Comparison of ENCODE assay signal across 9 cellular contexts in the genomic region with DNA sequence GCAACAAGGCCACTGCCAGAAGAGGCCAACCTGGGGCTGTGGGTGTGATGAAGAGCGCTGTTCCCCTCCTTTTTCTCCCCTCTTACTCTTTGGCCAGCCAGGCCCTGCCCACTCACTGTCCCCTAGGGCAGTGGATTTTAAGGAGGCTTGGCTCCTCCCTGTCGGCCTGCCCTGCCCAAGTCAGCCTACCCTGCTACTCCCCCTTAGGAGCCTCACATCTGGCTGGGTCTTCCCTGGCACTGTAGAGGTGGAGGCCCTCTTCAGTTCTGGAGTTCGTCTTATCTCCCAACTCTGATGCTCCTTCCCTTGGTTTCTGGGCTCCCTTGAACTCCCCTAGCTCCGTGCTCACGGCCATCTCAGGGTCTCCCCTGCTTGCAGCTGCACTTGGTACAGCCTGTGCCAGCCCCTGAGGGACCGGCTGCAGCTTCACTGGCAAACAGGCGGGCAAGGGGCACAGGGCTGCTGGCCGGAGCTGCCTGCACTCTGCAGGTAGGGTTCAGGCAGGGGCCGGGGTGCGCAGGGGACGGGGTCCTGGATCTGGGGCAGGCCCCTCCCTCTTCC. TPM values are rescaled to one million over a fixed set of nuclear protein-coding genes. Genes with fewer than 3 reads are reported as not detected.
A peak's percentile ranks its signal among the peaks of the same experiment; 100 is the strongest.
DNase-seq lines count a peak whose midpoint lies in the region; ATAC-seq, FAIRE-seq and TF ChIP-seq lines count a peak whose summit lies in the region.
"Had no signal": no experiment of that assay in that cellular context is flagged by ENCODE, and none has a peak within 500 bp of the region (broad histone marks: within the 10 kb centered on the region; RNA-seq: fewer than 3 reads in every experiment).

No MANE protein-coding gene starts in this region.

- no peak for TF ChIP-seq EP300 in SK-N-SH (IDR thresholded peaks at IDR 0.05; ENCODE audit: borderline replicate concordance in 1 of 2, low read depth in 1 of 2, low read length in 1 of 2)
- TF ChIP-seq EP300 in esophagus muscularis mucosa (IDR thresholded peaks at IDR 0.05), result no peak

- H3K27ac ChIP-seq in SK-N-SH (ENCODE audit: low read depth in 2 of 2, low read length in 1 of 2), result peak overlapping the region in 1 of 2 experiments; percentile 71; a peak in 2 of 4 replicates
- H3K27ac ChIP-seq in esophagus muscularis mucosa (replicated peaks in 1 of 4), result peak overlapping the region in 3 of 4 donors; percentile 11 to 55 (median 53)
- H3K27ac ChIP-seq in testis, result no peak overlapping the region

- ATAC-seq in SK-N-SH treated with all-trans-retinoic acid at 6 μM for 48 hours (no peak), GM19452 (IDR thresholded peaks at IDR 0.05; ENCODE audit: unreplicated experiment) (no peak)
- ATAC-seq: sciatic nerve had no signal

- H3K27me3 ChIP-seq in SK-N-SH (ENCODE audit: insufficient read depth), result no peaks in the 10 kb centered on the region
- no peaks in the 10 kb centered on the region for H3K27me3 ChIP-seq in esophagus muscularis mucosa
- H3K27me3 ChIP-seq in skeletal muscle satellite cell (ENCODE audit: control insufficient read depth, insufficient read depth, low read length), result no peaks in the 10 kb centered on the region
- H3K27me3 ChIP-seq in testis, result no peaks in the 10 kb centered on the region

- H3K4me1 ChIP-seq in SK-N-SH (ENCODE audit: control insufficient read depth in 1 of 2, insufficient read depth in 2 of 2, low read depth in 1 of 2, low read length in 1 of 2) (peaks cover 12 to 46% of the 10 kb centered on the region in 2 experiments; a peak in 3 of 4 replicates), esophagus muscularis mucosa (peaks cover 34 to 68% (median 66%) of the 10 kb centered on the region in 4 donors), skeletal muscle satellite cell (ENCODE audit: control insufficient read depth, insufficient read depth, low read length) (peaks cover 45% of the 10 kb centered on the region), testis (peaks cover 38% of the 10 kb centered on the region)

- CTCF ChIA-PET in SK-N-SH (lab: Yijun Ruan, JAX), result interaction anchor here (1.1 to 11.9 kb wide), 5 partner anchors 17 to 150 kb away, joined by 3 to 114 read pairs (median 7); no protein-coding TSS in a partner anchor

- no peaks in the 10 kb centered on the region for H3K9me3 ChIP-seq in SK-N-SH
- no peaks in the 10 kb centered on the region for H3K9me3 ChIP-seq in esophagus muscularis mucosa
- H3K9me3 ChIP-seq in skeletal muscle satellite cell (replicated peaks; ENCODE audit: low read length), result no peaks in the 10 kb centered on the region
- no peaks in the 10 kb centered on the region for H3K9me3 ChIP-seq in testis

- H3K4me2 ChIP-seq in SK-N-SH (peak overlapping the region; percentile 97; the same call in 1 of the 2 replicates), skeletal muscle satellite cell (ENCODE audit: low read length) (peak overlapping the region; percentile 24)

- peaks cover 54% of the 10 kb centered on the region for H4K20me1 ChIP-seq in SK-N-SH (ENCODE audit: insufficient read depth)

- H3K9me2 ChIP-seq in SK-N-SH, result no peaks in the 10 kb centered on the region

- H3K36me3 ChIP-seq in SK-N-SH (replicated peaks in 1 of 2; ENCODE audit: control insufficient read depth in 1 of 2, insufficient read depth in 2 of 2, low read length in 1 of 2), result peaks cover 0 to 23% of the 10 kb centered on the region in 2 experiments
- H3K36me3 ChIP-seq in esophagus muscularis mucosa, result peaks cover 20 to 29% (median 27%) of the 10 kb centered on the region in 4 donors
- H3K36me3 ChIP-seq in skeletal muscle satellite cell (ENCODE audit: insufficient read depth, low read length), result peaks cover 35% of the 10 kb centered on the region
- H3K36me3 ChIP-seq in testis (ENCODE audit: low read depth, missing control alignments), result no peaks in the 10 kb centered on the region

- FAIRE-seq in GM12891 (lab: Jason Lieb, UNC), result no peak

- TF ChIP-seq RAD21 in SK-N-SH (IDR thresholded peaks at IDR 0.05; ENCODE audit: low read length), result no peak

- 78% methylated on average over 8 of the region's 11 CpGs for WGBS in SK-N-SH (ENCODE audit: low lambda C conversion rate)
- 62% methylated on average over 5 of the region's 11 CpGs for WGBS in esophagus muscularis mucosa
- WGBS in testis, 2 donors, result 61 to 80% methylated on average over 5 to 11 of the region's 11 CpGs

- TF ChIP-seq CTCF in SK-N-SH (IDR thresholded peaks at IDR 0.05), result no peak
- TF ChIP-seq CTCF in NB4 (IDR thresholded peaks at IDR 0.05; ENCODE audit: low read depth, low read length), result no peak
- TF ChIP-seq CTCF in esophagus muscularis mucosa (IDR thresholded peaks at IDR 0.05), result no peak
- no peak for TF ChIP-seq CTCF in testis (IDR thresholded peaks at IDR 0.05)

- DNase-seq in SK-N-SH, result peak; percentile 73
- peak; percentile 43 for DNase-seq in NB4 (ENCODE audit: low read depth)
- peak; percentile 64 for DNase-seq in esophagus muscularis mucosa (ENCODE audit: extremely low spot score)
- no peak for DNase-seq in GM12891 (ENCODE audit: insufficient read length, low spot score)
- no peak for DNase-seq in testis

- H3K9ac ChIP-seq in SK-N-SH (no peak overlapping the region), skeletal muscle satellite cell (ENCODE audit: low read depth, low read length) (peak overlapping the region; percentile 0)

- no peaks in the 10 kb centered on the region for H3F3A ChIP-seq in SK-N-SH (replicated peaks; ENCODE audit: insufficient read depth)

- POLR2A ChIA-PET in SK-N-SH (lab: Yijun Ruan, JAX), result interaction anchor here (1.3 to 2.9 kb wide), 2 partner anchors 14 to 76 kb away, joined by 7 to 16 read pairs; a partner anchor contains a TSS

- intact Hi-C loops in esophagus muscularis mucosa (cut with DNase I) (no loop called here), testis (cut with DNase I; ENCODE audit: low total_unique reads) (no loop called here)

- no peak overlapping the region for H2AFZ ChIP-seq in SK-N-SH (ENCODE audit: low read depth)

- peaks cover 57% of the 10 kb centered on the region for H3K79me2 ChIP-seq in SK-N-SH (ENCODE audit: insufficient read depth)

- H3K4me3 ChIP-seq in SK-N-SH (ENCODE audit: low read depth in 2 of 2, low read length in 1 of 2) (no peak overlapping the region; a peak in 1 of 4 replicates), NB4 (ENCODE audit: low read depth, low read length) (peak overlapping the region; percentile 60), esophagus muscularis mucosa (peak overlapping the region in 2 of 4 donors; percentile 18 to 20), skeletal muscle satellite cell (ENCODE audit: low read length) (peak overlapping the region; percentile 21), testis (no peak overlapping the region)

- TF ChIP-seq POLR2A in NB4 (IDR thresholded peaks at IDR 0.05; ENCODE audit: extremely low read depth, insufficient read length) (no peak), esophagus muscularis mucosa (IDR thresholded peaks at IDR 0.05; ENCODE audit: low read depth) (no peak), GM12891 (IDR thresholded peaks at IDR 0.05; ENCODE audit: low read depth, low read length) (no peak), testis (IDR thresholded peaks at IDR 0.05) (no peak)

TF ChIP-seq in SK-N-SH, 30 proteins besides CTCF, POLR2A, EP300 and RAD21 (continues in another document):
- TF ChIP-seq, protein P1, sequence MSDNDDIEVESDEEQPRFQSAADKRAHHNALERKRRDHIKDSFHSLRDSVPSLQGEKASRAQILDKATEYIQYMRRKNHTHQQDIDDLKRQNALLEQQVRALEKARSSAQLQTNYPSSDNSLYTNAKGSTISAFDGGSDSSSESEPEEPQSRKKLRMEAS (IDR thresholded peaks at IDR 0.05; ENCODE audit: low read depth), result no peak

TF ChIP-seq in SK-N-SH treated with all-trans-retinoic acid at 6 μM for 48 hours, 23 proteins besides CTCF, POLR2A, EP300 and RAD21 (continues in another document):
- TF ChIP-seq ZFP3 (CRISPR knock-in tag; IDR thresholded peaks at IDR 0.05), result no peak
- no peak for TF ChIP-seq PPARA (CRISPR knock-in tag; IDR thresholded peaks at IDR 0.05; ENCODE audit: borderline replicate concordance)
- TF ChIP-seq ZNF70 (CRISPR knock-in tag; IDR thresholded peaks at IDR 0.05), result no peak

TF ChIP-seq in GM12891, 5 proteins besides CTCF, POLR2A, EP300 and RAD21 (continues in another document):
- TF ChIP-seq PAX5 (IDR thresholded peaks at IDR 0.05; ENCODE audit: insufficient read depth, low read length, severe bottlenecking) (no peak), SPI1 (IDR thresholded peaks at IDR 0.05; ENCODE audit: low read depth, low read length) (no peak), TAF1 (IDR thresholded peaks at IDR 0.05; ENCODE audit: low read depth, low read length) (no peak)

RNA-seq across cellular contexts. Expression of a gene that starts 4.0 kb away (rescaled TPM):
- 59.1 and 63.7 TPM in 2 replicates for polyA plus RNA-seq in SK-N-SH (2012; rRNA removed)
- 14.5 and 22.9 TPM in 2 replicates for polyA plus RNA-seq in SK-N-SH (2012; cell fraction: cytosol; rRNA removed)
- 359 and 387 TPM in 2 replicates for polyA plus RNA-seq in SK-N-SH (2012; cell fraction: nucleus; rRNA removed)
- total RNA-seq in esophagus muscularis mucosa, result 10 to 100 TPM; 23.7 to 38.8 (median 33.2) TPM
- total RNA-seq in skeletal muscle satellite cell (2012; rRNA removed), result 55.3 and 63.6 TPM in 2 replicates
- polyA plus RNA-seq in GM12891 (2012; ENCODE audit: low read depth, missing spikeins), result 52.7 TPM
- total RNA-seq in testis, result 10 to 100 TPM; 54.4 to 54.5 TPM
- polyA plus RNA-seq in testis (ENCODE audit: insufficient read depth, low read depth, low replicate concordance), result 35.0 TPM

RNA-seq across cellular contexts. Expression of a gene that starts 4.3 kb away (rescaled TPM):
- polyA plus RNA-seq in SK-N-SH (2012; rRNA removed) (0.16 TPM in 2 replicates), testis (ENCODE audit: insufficient read depth, low read depth, low replicate concordance) (4.1 TPM)
- 0.14 and 0.18 TPM in 2 replicates for polyA plus RNA-seq in SK-N-SH (2012; cell fraction: cytosol; rRNA removed)
- polyA plus RNA-seq in SK-N-SH (2012; cell fraction: nucleus; rRNA removed), result 0.04 and 0.19 TPM in 2 replicates
- total RNA-seq in esophagus muscularis mucosa (under 1 TPM in 1 of 4 donors, not detected in 3; 0.33 TPM), testis (1 to 10 TPM; 2.8 to 3.0 TPM)
- total RNA-seq in skeletal muscle satellite cell (2012; rRNA removed), result 0.22 TPM in 1 of 2 replicates, not detected in the other
- polyA plus RNA-seq in GM12891 (2012; ENCODE audit: low read depth, missing spikeins), result 0.27 TPM
- total RNA-seq: sciatic nerve had no signal

RNA-seq across cellular contexts. Expression of a gene that starts 32.2 kb away (rescaled TPM):
- polyA plus RNA-seq in SK-N-SH (2012; rRNA removed), result 34.2 and 36.1 TPM in 2 replicates
- polyA plus RNA-seq in SK-N-SH (2012; cell fraction: cytosol; rRNA removed), result 25.0 and 27.9 TPM in 2 replicates
- polyA plus RNA-seq in SK-N-SH (2012; cell fraction: nucleus; rRNA removed), result 35.2 and 36.6 TPM in 2 replicates
- 10 to 100 TPM; 33.1 to 43.1 (median 39.1) TPM for total RNA-seq in esophagus muscularis mucosa
- 4.8 and 6.6 TPM in 2 replicates for total RNA-seq in skeletal muscle satellite cell (2012; rRNA removed)
- polyA plus RNA-seq in GM12891 (2012; ENCODE audit: low read depth, missing spikeins), result 13.9 TPM
- 10 to 100 TPM; 58.6 to 61.8 TPM for total RNA-seq in testis
- polyA plus RNA-seq in testis (ENCODE audit: insufficient read depth, low read depth, low replicate concordance), result 42.0 TPM

RNA-seq across cellular contexts. Expression of a gene that starts 44.2 kb away (rescaled TPM):
- polyA plus RNA-seq in SK-N-SH (2012; rRNA removed) (70.2 and 97.6 TPM in 2 replicates), testis (ENCODE audit: insufficient read depth, low read depth, low replicate concordance) (68.0 TPM)
- polyA plus RNA-seq in SK-N-SH (2012; cell fraction: cytosol; rRNA removed), result 23.0 and 24.2 TPM in 2 replicates
- 693 and 732 TPM in 2 replicates for polyA plus RNA-seq in SK-N-SH (2012; cell fraction: nucleus; rRNA removed)
- total RNA-seq in esophagus muscularis mucosa (10 to 100 TPM; 19.9 to 59.0 (median 39.3) TPM), testis (100 to 1,000 TPM in 1 of 2 donors, 10 to 100 TPM in 1; 83.2 to 131 TPM)
- 7.4 and 8.4 TPM in 2 replicates for total RNA-seq in skeletal muscle satellite cell (2012; rRNA removed)
- polyA plus RNA-seq in GM12891 (2012; ENCODE audit: low read depth, missing spikeins), result 94.6 TPM

Comparison
In these comparisons a context has a peak if more than half of its experiments do, and no peak if none do; other contexts are left out.
1. DNase-seq: peak in SK-N-SH (single experiment), NB4 (single experiment) and esophagus muscularis mucosa (single experiment); none in GM12891 (single experiment) and testis (single experiment).
2. H3K27ac ChIP-seq: peak in esophagus muscularis mucosa (3 of 4); none in testis (0 of 2).
3. H3K4me3 ChIP-seq: peak in NB4 (single experiment) and skeletal muscle satellite cell (single experiment); none in SK-N-SH (0 of 2) and testis (0 of 2).